1 cellular context compared by ENCODE assay signal in the genomic region with DNA sequence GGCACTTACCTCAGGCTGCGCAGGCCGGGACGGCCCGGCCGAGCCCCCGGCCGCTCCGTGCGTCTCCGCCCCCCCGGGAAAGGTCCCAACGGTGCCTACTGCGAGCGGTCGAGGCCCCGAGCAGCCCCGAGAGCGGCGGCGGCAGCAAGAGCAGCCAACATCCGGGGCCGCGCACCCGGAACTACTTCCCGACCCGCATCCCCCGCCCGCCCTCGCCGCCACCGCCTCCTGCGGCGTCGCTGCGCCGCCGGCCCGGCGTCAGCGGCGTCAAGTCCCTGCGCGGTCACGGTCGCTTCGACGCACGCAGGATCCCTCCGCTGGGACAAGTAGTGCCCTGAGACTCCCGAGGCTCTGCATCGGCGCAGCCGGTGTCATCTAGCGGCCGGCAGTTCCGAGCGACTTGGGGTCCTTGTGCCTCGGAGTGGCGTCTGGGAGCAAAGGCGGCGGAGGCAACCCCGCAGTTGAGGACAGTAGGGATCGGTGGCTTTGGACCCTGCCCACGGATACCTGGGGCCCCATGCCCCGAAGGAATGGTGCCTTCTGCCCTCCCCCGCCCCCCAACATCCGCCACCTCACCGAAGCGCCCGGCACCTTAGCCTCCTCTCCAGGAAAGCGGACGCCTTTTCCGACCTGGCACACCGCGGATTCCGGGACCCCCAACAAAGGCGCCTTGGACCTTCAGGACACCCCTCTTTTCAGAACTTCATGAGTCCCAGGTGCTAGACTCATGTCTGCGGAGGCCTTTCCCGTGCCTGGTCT.
TF ChIP-seq lines count a peak whose summit lies in the region.

A gene (minus strand): TSS at position 186 of the 759 bp plus-strand sequence. CDS start 24,142 bp downstream, outside the sequence.

TF ChIP-seq in HepG2, 621 proteins besides CTCF, POLR2A, EP300 and RAD21 (continued from another document and continues in another):
- TF ChIP-seq, protein P1, sequence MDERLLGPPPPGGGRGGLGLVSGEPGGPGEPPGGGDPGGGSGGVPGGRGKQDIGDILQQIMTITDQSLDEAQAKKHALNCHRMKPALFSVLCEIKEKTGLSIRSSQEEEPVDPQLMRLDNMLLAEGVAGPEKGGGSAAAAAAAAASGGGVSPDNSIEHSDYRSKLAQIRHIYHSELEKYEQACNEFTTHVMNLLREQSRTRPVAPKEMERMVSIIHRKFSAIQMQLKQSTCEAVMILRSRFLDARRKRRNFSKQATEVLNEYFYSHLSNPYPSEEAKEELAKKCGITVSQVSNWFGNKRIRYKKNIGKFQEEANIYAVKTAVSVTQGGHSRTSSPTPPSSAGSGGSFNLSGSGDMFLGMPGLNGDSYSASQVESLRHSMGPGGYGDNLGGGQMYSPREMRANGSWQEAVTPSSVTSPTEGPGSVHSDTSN (CRISPR knock-in tag; IDR thresholded peaks at IDR 0.05) = no peak
- TF ChIP-seq PITX1 (CRISPR knock-in tag; IDR thresholded peaks at IDR 0.05) = peak; percentile 37; the same call in 1 of the 2 replicates
- no peak for TF ChIP-seq RNF2 (conservative IDR thresholded peaks at IDR 0.05; ENCODE audit: low read depth)
- TF ChIP-seq ZNF136 (CRISPR knock-in tag; IDR thresholded peaks at IDR 0.05; ENCODE audit: low read depth) = no peak
- TF ChIP-seq ZNF749 (CRISPR knock-in tag; IDR thresholded peaks at IDR 0.05; ENCODE audit: borderline replicate concordance) = peak; percentile 81
- TF ChIP-seq ZNF713 (CRISPR knock-in tag; IDR thresholded peaks at IDR 0.05) = no peak
- no peak for TF ChIP-seq ZBTB1 (CRISPR knock-in tag; IDR thresholded peaks at IDR 0.05; ENCODE audit: borderline replicate concordance)
- TF ChIP-seq, protein P2, sequence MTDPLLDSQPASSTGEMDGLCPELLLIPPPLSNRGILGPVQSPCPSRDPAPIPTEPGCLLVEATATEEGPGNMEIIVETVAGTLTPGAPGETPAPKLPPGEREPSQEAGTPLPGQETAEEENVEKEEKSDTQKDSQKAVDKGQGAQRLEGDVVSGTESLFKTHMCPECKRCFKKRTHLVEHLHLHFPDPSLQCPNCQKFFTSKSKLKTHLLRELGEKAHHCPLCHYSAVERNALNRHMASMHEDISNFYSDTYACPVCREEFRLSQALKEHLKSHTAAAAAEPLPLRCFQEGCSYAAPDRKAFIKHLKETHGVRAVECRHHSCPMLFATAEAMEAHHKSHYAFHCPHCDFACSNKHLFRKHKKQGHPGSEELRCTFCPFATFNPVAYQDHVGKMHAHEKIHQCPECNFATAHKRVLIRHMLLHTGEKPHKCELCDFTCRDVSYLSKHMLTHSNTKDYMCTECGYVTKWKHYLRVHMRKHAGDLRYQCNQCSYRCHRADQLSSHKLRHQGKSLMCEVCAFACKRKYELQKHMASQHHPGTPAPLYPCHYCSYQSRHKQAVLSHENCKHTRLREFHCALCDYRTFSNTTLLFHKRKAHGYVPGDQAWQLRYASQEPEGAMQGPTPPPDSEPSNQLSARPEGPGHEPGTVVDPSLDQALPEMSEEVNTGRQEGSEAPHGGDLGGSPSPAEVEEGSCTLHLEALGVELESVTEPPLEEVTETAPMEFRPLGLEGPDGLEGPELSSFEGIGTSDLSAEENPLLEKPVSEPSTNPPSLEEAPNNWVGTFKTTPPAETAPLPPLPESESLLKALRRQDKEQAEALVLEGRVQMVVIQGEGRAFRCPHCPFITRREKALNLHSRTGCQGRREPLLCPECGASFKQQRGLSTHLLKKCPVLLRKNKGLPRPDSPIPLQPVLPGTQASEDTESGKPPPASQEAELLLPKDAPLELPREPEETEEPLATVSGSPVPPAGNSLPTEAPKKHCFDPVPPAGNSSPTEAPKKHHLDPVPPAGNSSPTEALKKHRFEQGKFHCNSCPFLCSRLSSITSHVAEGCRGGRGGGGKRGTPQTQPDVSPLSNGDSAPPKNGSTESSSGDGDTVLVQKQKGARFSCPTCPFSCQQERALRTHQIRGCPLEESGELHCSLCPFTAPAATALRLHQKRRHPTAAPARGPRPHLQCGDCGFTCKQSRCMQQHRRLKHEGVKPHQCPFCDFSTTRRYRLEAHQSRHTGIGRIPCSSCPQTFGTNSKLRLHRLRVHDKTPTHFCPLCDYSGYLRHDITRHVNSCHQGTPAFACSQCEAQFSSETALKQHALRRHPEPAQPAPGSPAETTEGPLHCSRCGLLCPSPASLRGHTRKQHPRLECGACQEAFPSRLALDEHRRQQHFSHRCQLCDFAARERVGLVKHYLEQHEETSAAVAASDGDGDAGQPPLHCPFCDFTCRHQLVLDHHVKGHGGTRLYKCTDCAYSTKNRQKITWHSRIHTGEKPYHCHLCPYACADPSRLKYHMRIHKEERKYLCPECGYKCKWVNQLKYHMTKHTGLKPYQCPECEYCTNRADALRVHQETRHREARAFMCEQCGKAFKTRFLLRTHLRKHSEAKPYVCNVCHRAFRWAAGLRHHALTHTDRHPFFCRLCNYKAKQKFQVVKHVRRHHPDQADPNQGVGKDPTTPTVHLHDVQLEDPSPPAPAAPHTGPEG (CRISPR knock-in tag; IDR thresholded peaks at IDR 0.05) = peak; percentile 76
- no peak for TF ChIP-seq SRSF4 (IDR thresholded peaks at IDR 0.05; ENCODE audit: low read depth, low read length, poor library complexity, severe bottlenecking)
- no peak for TF ChIP-seq MAFK (conservative IDR thresholded peaks at IDR 0.05 in 1 of 2, IDR thresholded peaks at IDR 0.05 in 1 of 2; ENCODE audit: low read length in 2 of 2)
- TF ChIP-seq PHF8 (CRISPR knock-in tag; IDR thresholded peaks at IDR 0.05) = peak; percentile 77
- no peak for TF ChIP-seq KDM5A (IDR thresholded peaks at IDR 0.05; ENCODE audit: borderline replicate concordance, low read length)
- TF ChIP-seq, protein P3, sequence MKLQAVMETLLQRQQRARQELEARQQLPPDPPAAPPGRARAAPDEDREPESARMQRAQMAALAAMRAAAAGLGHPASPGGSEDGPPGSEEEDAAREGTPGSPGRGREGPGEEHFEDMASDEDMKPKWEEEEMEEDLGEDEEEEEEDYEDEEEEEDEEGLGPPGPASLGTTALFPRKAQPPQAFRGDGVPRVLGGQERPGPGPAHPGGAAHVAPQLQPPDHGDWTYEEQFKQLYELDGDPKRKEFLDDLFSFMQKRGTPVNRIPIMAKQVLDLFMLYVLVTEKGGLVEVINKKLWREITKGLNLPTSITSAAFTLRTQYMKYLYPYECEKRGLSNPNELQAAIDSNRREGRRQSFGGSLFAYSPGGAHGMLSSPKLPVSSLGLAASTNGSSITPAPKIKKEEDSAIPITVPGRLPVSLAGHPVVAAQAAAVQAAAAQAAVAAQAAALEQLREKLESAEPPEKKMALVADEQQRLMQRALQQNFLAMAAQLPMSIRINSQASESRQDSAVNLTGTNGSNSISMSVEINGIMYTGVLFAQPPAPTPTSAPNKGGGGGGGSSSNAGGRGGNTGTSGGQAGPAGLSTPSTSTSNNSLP (IDR thresholded peaks at IDR 0.05; ENCODE audit: low read depth, low read length) = peak; percentile 49; the same call in 1 of the 2 replicates
- TF ChIP-seq, protein P4, sequence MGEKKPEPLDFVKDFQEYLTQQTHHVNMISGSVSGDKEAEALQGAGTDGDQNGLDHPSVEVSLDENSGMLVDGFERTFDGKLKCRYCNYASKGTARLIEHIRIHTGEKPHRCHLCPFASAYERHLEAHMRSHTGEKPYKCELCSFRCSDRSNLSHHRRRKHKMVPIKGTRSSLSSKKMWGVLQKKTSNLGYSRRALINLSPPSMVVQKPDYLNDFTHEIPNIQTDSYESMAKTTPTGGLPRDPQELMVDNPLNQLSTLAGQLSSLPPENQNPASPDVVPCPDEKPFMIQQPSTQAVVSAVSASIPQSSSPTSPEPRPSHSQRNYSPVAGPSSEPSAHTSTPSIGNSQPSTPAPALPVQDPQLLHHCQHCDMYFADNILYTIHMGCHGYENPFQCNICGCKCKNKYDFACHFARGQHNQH (CRISPR knock-in tag; IDR thresholded peaks at IDR 0.05) = peak; percentile 82; the same call in 1 of the 2 replicates
- TF ChIP-seq ZNF496 (CRISPR knock-in tag; IDR thresholded peaks at IDR 0.05; ENCODE audit: insufficient replicate concordance) = no peak
- TF ChIP-seq JUND (CRISPR knock-in tag; IDR thresholded peaks at IDR 0.05) = peak; percentile 76; the same call in 1 of the 2 replicates
- peak; percentile 47 for TF ChIP-seq ZNF776 (CRISPR knock-in tag; IDR thresholded peaks at IDR 0.05)
- TF ChIP-seq KLF13 (CRISPR knock-in tag; IDR thresholded peaks at IDR 0.05) = 0 out of 2 replicates have a peak, but pooled peaks have one; percentile 74
- TF ChIP-seq ZNF101 (CRISPR knock-in tag; IDR thresholded peaks at IDR 0.05; ENCODE audit: borderline replicate concordance, low read depth) = no peak
- TF ChIP-seq, protein P5, sequence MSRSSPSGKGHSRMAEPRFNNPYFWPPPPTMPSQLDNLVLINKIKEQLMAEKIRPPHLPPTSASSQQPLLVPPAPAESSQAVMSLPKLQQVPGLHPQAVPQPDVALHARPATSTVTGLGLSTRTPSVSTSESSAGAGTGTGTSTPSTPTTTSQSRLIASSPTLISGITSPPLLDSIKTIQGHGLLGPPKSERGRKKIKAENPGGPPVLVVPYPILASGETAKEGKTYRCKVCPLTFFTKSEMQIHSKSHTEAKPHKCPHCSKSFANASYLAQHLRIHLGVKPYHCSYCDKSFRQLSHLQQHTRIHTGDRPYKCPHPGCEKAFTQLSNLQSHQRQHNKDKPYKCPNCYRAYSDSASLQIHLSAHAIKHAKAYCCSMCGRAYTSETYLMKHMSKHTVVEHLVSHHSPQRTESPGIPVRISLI (CRISPR knock-in tag; IDR thresholded peaks at IDR 0.05; ENCODE audit: borderline replicate concordance) = peak; percentile 42; the same call in 1 of the 2 replicates
- peak; percentile 55 for TF ChIP-seq NFYC (CRISPR knock-in tag; IDR thresholded peaks at IDR 0.05)
- TF ChIP-seq MIXL1 (CRISPR knock-in tag; IDR thresholded peaks at IDR 0.05) = peak; percentile 72
- no peak for TF ChIP-seq ZNF484 (CRISPR knock-in tag; IDR thresholded peaks at IDR 0.05; ENCODE audit: borderline replicate concordance, low read depth)
- peak; percentile 91 for TF ChIP-seq KAT8 (CRISPR knock-in tag; IDR thresholded peaks at IDR 0.05)
- no peak for TF ChIP-seq ZNF296 (CRISPR knock-in tag; conservative IDR thresholded peaks at IDR 0.05)
- TF ChIP-seq CAMTA2 (CRISPR knock-in tag; IDR thresholded peaks at IDR 0.05; ENCODE audit: borderline replicate concordance) = no peak
- peak; percentile 86 for TF ChIP-seq YY1 (IDR thresholded peaks at IDR 0.05; ENCODE audit: insufficient read depth, insufficient replicate concordance, low read depth, low read length)
- TF ChIP-seq CHD2 (IDR thresholded peaks at IDR 0.05; ENCODE audit: low read depth, low read length) = peak; percentile 93
- peak; percentile 88 for TF ChIP-seq BHLHE40 (IDR thresholded peaks at IDR 0.05; ENCODE audit: low read length)
- TF ChIP-seq ZSCAN9 (CRISPR knock-in tag; IDR thresholded peaks at IDR 0.05; ENCODE audit: borderline replicate concordance) = peak; percentile 68; the same call in 1 of the 2 replicates
- TF ChIP-seq SP2 (CRISPR knock-in tag; IDR thresholded peaks at IDR 0.05) = peak; percentile 73
- TF ChIP-seq, protein P6, sequence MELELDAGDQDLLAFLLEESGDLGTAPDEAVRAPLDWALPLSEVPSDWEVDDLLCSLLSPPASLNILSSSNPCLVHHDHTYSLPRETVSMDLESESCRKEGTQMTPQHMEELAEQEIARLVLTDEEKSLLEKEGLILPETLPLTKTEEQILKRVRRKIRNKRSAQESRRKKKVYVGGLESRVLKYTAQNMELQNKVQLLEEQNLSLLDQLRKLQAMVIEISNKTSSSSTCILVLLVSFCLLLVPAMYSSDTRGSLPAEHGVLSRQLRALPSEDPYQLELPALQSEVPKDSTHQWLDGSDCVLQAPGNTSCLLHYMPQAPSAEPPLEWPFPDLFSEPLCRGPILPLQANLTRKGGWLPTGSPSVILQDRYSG (CRISPR knock-in tag; IDR thresholded peaks at IDR 0.05) = 0 out of 2 replicates have a peak, but pooled peaks have one; percentile 37
- TF ChIP-seq, protein P7, sequence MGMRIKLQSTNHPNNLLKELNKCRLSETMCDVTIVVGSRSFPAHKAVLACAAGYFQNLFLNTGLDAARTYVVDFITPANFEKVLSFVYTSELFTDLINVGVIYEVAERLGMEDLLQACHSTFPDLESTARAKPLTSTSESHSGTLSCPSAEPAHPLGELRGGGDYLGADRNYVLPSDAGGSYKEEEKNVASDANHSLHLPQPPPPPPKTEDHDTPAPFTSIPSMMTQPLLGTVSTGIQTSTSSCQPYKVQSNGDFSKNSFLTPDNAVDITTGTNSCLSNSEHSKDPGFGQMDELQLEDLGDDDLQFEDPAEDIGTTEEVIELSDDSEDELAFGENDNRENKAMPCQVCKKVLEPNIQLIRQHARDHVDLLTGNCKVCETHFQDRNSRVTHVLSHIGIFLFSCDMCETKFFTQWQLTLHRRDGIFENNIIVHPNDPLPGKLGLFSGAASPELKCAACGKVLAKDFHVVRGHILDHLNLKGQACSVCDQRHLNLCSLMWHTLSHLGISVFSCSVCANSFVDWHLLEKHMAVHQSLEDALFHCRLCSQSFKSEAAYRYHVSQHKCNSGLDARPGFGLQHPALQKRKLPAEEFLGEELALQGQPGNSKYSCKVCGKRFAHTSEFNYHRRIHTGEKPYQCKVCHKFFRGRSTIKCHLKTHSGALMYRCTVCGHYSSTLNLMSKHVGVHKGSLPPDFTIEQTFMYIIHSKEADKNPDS (CRISPR knock-in tag; IDR thresholded peaks at IDR 0.05) = no peak
- TF ChIP-seq, protein P8, sequence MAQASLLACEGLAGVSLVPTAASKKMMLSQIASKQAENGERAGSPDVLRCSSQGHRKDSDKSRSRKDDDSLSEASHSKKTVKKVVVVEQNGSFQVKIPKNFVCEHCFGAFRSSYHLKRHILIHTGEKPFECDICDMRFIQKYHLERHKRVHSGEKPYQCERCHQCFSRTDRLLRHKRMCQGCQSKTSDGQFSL (CRISPR knock-in tag; IDR thresholded peaks at IDR 0.05) = peak; percentile 46; the same call in 1 of the 2 replicates
- peak; percentile 65; the same call in 1 of the 2 replicates for TF ChIP-seq TBP (CRISPR knock-in tag; IDR thresholded peaks at IDR 0.05)
- TF ChIP-seq ZNF446 (CRISPR knock-in tag; IDR thresholded peaks at IDR 0.05) = no peak
- TF ChIP-seq TGIF2 (CRISPR knock-in tag; IDR thresholded peaks at IDR 0.05) = peak; percentile 88; the same call in 1 of the 2 replicates
- TF ChIP-seq BRCA1 (CRISPR knock-in tag; IDR thresholded peaks at IDR 0.05) = peak; percentile 82
- TF ChIP-seq POLR2AphosphoS5 (IDR thresholded peaks at IDR 0.05; ENCODE audit: low read depth, low read length) = peak; percentile 82
- no peak for TF ChIP-seq NFATC3 (CRISPR knock-in tag; IDR thresholded peaks at IDR 0.05)
- no peak for TF ChIP-seq ZNF207 (IDR thresholded peaks at IDR 0.05; ENCODE audit: borderline replicate concordance)
- no peak; the same call in 1 of the 2 replicates for TF ChIP-seq FLYWCH1 (CRISPR knock-in tag; IDR thresholded peaks at IDR 0.05)
- TF ChIP-seq ATRX (CRISPR knock-in tag; IDR thresholded peaks at IDR 0.05; ENCODE audit: borderline replicate concordance) = no peak
- TF ChIP-seq MED13 (CRISPR knock-in tag; IDR thresholded peaks at IDR 0.05) = peak; percentile 68; the same call in 1 of the 2 replicates
- no peak for TF ChIP-seq ZNF709 (CRISPR knock-in tag; IDR thresholded peaks at IDR 0.05)
- TF ChIP-seq, protein P9, sequence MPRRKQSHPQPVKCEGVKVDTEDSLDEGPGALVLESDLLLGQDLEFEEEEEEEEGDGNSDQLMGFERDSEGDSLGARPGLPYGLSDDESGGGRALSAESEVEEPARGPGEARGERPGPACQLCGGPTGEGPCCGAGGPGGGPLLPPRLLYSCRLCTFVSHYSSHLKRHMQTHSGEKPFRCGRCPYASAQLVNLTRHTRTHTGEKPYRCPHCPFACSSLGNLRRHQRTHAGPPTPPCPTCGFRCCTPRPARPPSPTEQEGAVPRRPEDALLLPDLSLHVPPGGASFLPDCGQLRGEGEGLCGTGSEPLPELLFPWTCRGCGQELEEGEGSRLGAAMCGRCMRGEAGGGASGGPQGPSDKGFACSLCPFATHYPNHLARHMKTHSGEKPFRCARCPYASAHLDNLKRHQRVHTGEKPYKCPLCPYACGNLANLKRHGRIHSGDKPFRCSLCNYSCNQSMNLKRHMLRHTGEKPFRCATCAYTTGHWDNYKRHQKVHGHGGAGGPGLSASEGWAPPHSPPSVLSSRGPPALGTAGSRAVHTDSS (CRISPR knock-in tag; conservative IDR thresholded peaks at IDR 0.05) = 0 out of 2 replicates have a peak, but pooled peaks have one; percentile 32
- TF ChIP-seq CCAR2 (optimal IDR thresholded peaks at IDR 0.05; ENCODE audit: low read depth, low read length) = peak; percentile 70
